In genomic region chr1:28518745-28519341, GRCh38 we compare ENCODE assay signal across 1 cellular context.
TF ChIP-seq lines count a peak whose summit lies in the region.

No MANE protein-coding gene starts in this region.

TF ChIP-seq in K562, 482 proteins besides CTCF, POLR2A, EP300 and RAD21 (continued from another document and continues in another):
- TF ChIP-seq, protein P1, sequence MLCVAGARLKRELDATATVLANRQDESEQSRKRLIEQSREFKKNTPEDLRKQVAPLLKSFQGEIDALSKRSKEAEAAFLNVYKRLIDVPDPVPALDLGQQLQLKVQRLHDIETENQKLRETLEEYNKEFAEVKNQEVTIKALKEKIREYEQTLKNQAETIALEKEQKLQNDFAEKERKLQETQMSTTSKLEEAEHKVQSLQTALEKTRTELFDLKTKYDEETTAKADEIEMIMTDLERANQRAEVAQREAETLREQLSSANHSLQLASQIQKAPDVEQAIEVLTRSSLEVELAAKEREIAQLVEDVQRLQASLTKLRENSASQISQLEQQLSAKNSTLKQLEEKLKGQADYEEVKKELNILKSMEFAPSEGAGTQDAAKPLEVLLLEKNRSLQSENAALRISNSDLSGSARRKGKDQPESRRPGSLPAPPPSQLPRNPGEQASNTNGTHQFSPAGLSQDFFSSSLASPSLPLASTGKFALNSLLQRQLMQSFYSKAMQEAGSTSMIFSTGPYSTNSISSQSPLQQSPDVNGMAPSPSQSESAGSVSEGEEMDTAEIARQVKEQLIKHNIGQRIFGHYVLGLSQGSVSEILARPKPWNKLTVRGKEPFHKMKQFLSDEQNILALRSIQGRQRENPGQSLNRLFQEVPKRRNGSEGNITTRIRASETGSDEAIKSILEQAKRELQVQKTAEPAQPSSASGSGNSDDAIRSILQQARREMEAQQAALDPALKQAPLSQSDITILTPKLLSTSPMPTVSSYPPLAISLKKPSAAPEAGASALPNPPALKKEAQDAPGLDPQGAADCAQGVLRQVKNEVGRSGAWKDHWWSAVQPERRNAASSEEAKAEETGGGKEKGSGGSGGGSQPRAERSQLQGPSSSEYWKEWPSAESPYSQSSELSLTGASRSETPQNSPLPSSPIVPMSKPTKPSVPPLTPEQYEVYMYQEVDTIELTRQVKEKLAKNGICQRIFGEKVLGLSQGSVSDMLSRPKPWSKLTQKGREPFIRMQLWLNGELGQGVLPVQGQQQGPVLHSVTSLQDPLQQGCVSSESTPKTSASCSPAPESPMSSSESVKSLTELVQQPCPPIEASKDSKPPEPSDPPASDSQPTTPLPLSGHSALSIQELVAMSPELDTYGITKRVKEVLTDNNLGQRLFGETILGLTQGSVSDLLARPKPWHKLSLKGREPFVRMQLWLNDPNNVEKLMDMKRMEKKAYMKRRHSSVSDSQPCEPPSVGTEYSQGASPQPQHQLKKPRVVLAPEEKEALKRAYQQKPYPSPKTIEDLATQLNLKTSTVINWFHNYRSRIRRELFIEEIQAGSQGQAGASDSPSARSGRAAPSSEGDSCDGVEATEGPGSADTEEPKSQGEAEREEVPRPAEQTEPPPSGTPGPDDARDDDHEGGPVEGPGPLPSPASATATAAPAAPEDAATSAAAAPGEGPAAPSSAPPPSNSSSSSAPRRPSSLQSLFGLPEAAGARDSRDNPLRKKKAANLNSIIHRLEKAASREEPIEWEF (CRISPR knock-in tag; IDR thresholded peaks at IDR 0.05), result peak; percentile 47; the same call in 1 of the 2 replicates
- TF ChIP-seq JUND (IDR thresholded peaks at IDR 0.05; ENCODE audit: borderline replicate concordance, low read depth, low read length) (no peak; the same call in 1 of the 2 replicates), JUND (tag; IDR thresholded peaks at IDR 0.05; ENCODE audit: borderline replicate concordance, low read depth, low read length) (peak; percentile 12; the same call in 1 of the 3 replicates), U2AF2 (optimal IDR thresholded peaks at IDR 0.05; ENCODE audit: low read depth, low read length) (no peak), NR2C2 (CRISPR knock-in tag; IDR thresholded peaks at IDR 0.05) (no peak), NR2C2 (tag; IDR thresholded peaks at IDR 0.05) (peak; percentile 87), ZNF717 (CRISPR knock-in tag; IDR thresholded peaks at IDR 0.05) (peak; percentile 66; the same call in 1 of the 2 replicates), RBBP5 (IDR thresholded peaks at IDR 0.05; ENCODE audit: borderline replicate concordance, insufficient read depth, low read length, poor library complexity, severe bottlenecking) (peak; percentile 20), NCOA1 (IDR thresholded peaks at IDR 0.05; ENCODE audit: low read depth) (0 out of 2 replicates have a peak, but pooled peaks have one; percentile 43), SNAPC5 (CRISPR knock-in tag; IDR thresholded peaks at IDR 0.05) (no peak), ARNT (IDR thresholded peaks at IDR 0.05) (peak; percentile 46 to 52; a peak in 1 of 4 replicates), TCF7 (IDR thresholded peaks at IDR 0.05; ENCODE audit: borderline replicate concordance) (peak; percentile 14; the same call in 1 of the 2 replicates), ZNF12 (CRISPR knock-in tag; IDR thresholded peaks at IDR 0.05) (peak; percentile 88), ZNF79 (CRISPR knock-in tag; IDR thresholded peaks at IDR 0.05; ENCODE audit: low read depth) (0 out of 2 replicates have a peak, but pooled peaks have one; percentile 10), SNRNP70 (optimal IDR thresholded peaks at IDR 0.05; ENCODE audit: low read depth, low read length) (peak; percentile 48), TRIM28 (IDR thresholded peaks at IDR 0.05) (0 out of 2 replicates have a peak, but pooled peaks have one; percentile 12), BMI1 (IDR thresholded peaks at IDR 0.05; ENCODE audit: low read length) (no peak), ZNF280A (IDR thresholded peaks at IDR 0.05; ENCODE audit: low read depth, partially characterized antibody) (no peak), NCOA2 (IDR thresholded peaks at IDR 0.05; ENCODE audit: partially characterized antibody in 2 of 2) (no peak), FOXK1 (CRISPR knock-in tag; IDR thresholded peaks at IDR 0.05; ENCODE audit: borderline replicate concordance) (peak; percentile 68; the same call in 1 of the 2 replicates), ZNF316 (IDR thresholded peaks at IDR 0.05) (peak; percentile 31; the same call in 1 of the 2 replicates), YBX1 (IDR thresholded peaks at IDR 0.05) (no peak), SMAD3 (CRISPR knock-in tag; conservative IDR thresholded peaks at IDR 0.05) (no peak)
- TF ChIP-seq, protein P2, sequence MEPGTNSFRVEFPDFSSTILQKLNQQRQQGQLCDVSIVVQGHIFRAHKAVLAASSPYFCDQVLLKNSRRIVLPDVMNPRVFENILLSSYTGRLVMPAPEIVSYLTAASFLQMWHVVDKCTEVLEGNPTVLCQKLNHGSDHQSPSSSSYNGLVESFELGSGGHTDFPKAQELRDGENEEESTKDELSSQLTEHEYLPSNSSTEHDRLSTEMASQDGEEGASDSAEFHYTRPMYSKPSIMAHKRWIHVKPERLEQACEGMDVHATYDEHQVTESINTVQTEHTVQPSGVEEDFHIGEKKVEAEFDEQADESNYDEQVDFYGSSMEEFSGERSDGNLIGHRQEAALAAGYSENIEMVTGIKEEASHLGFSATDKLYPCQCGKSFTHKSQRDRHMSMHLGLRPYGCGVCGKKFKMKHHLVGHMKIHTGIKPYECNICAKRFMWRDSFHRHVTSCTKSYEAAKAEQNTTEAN (CRISPR knock-in tag; IDR thresholded peaks at IDR 0.05), result no peak
- TF ChIP-seq, protein P3, sequence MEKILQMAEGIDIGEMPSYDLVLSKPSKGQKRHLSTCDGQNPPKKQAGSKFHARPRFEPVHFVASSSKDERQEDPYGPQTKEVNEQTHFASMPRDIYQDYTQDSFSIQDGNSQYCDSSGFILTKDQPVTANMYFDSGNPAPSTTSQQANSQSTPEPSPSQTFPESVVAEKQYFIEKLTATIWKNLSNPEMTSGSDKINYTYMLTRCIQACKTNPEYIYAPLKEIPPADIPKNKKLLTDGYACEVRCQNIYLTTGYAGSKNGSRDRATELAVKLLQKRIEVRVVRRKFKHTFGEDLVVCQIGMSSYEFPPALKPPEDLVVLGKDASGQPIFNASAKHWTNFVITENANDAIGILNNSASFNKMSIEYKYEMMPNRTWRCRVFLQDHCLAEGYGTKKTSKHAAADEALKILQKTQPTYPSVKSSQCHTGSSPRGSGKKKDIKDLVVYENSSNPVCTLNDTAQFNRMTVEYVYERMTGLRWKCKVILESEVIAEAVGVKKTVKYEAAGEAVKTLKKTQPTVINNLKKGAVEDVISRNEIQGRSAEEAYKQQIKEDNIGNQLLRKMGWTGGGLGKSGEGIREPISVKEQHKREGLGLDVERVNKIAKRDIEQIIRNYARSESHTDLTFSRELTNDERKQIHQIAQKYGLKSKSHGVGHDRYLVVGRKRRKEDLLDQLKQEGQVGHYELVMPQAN (IDR thresholded peaks at IDR 0.05; ENCODE audit: borderline replicate concordance), result peak; percentile 90
- TF ChIP-seq, protein P4, sequence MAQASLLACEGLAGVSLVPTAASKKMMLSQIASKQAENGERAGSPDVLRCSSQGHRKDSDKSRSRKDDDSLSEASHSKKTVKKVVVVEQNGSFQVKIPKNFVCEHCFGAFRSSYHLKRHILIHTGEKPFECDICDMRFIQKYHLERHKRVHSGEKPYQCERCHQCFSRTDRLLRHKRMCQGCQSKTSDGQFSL (CRISPR knock-in tag; IDR thresholded peaks at IDR 0.05), result peak; percentile 40; the same call in 1 of the 2 replicates
- TF ChIP-seq, protein P4 (tag; IDR thresholded peaks at IDR 0.05), result no peak
- TF ChIP-seq, protein P5, sequence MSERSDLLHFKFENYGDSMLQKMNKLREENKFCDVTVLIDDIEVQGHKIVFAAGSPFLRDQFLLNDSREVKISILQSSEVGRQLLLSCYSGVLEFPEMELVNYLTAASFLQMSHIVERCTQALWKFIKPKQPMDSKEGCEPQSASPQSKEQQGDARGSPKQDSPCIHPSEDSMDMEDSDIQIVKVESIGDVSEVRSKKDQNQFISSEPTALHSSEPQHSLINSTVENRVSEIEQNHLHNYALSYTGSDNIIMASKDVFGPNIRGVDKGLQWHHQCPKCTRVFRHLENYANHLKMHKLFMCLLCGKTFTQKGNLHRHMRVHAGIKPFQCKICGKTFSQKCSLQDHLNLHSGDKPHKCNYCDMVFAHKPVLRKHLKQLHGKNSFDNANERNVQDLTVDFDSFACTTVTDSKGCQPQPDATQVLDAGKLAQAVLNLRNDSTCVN (CRISPR knock-in tag; IDR thresholded peaks at IDR 0.05), result 0 out of 2 replicates have a peak, but pooled peaks have one; percentile 32
- TF ChIP-seq, protein P6, sequence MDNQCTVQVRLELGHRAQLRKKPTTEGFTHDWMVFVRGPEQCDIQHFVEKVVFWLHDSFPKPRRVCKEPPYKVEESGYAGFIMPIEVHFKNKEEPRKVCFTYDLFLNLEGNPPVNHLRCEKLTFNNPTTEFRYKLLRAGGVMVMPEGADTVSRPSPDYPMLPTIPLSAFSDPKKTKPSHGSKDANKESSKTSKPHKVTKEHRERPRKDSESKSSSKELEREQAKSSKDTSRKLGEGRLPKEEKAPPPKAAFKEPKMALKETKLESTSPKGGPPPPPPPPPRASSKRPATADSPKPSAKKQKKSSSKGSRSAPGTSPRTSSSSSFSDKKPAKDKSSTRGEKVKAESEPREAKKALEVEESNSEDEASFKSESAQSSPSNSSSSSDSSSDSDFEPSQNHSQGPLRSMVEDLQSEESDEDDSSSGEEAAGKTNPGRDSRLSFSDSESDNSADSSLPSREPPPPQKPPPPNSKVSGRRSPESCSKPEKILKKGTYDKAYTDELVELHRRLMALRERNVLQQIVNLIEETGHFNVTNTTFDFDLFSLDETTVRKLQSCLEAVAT (IDR thresholded peaks at IDR 0.05), result peak in 1 of 2 experiments; percentile 39; a peak in 1 of 4 replicates
